In the genomic region with DNA sequence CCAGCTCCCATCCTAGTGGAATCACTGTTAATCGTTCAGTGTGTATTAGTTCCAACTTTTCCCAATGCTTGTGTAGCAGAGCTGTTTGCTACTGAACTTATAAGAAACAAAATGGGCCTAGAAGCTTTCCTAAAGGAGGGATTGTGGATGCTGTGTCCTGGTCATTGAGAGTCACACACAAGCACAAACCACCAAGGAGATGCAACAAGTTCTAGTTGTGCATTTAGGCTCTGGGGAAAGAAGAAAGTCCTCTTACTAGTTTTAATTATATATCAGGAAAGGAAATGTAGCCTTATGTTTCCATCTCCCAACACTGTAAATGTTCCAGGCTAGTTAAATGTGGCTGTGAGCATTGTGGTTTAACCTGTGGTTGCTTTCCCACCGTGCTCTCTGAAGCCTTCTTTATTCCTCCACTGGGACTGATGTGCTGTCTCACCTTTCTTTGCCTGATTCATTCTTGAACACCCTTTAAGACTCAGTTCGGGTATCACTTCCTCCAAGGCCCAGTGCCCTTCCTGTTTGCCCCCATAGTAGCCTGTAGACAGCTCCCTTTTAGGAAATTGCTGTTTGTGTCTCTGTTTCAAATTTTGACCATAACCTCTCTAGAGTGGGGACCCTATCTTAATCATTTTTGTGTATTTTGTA, we compare ENCODE assay signal across 10 cellular contexts. TPM values are rescaled to one million over a fixed set of nuclear protein-coding genes. Genes with fewer than 3 reads are reported as not detected.
DNase-seq lines count a peak whose midpoint lies in the region; ATAC-seq and TF ChIP-seq lines count a peak whose summit lies in the region.
"Had no signal": no experiment of that assay in that cellular context is flagged by ENCODE, and none has a peak within 500 bp of the region (broad histone marks: within the 10 kb centered on the region; RNA-seq: fewer than 3 reads in every experiment).

No MANE protein-coding gene starts in this region.

- H3K4me3 Mint-ChIP-seq in activated naive CD8-positive, alpha-beta T cell treated with anti-CD3 and anti-CD28 coated beads, Interleukin-2, amount 50 U/mL, for 24 hours = no peak overlapping the region
- H3K4me3 Mint-ChIP-seq: CD4-positive, alpha-beta memory T cell had no signal

- peak; percentile 47 for DNase-seq in GM06990 (ENCODE audit: extremely low read depth, insufficient read length)
- DNase-seq in GM20000 (ENCODE audit: low spot score) = peak; percentile 40
- DNase-seq in activated naive CD8-positive, alpha-beta T cell treated with anti-CD3 and anti-CD28 coated beads, Interleukin-2, amount 50 U/mL, for 24 hours = no peak
- DNase-seq in breast epithelium (ENCODE audit: low spot score in 2 of 2) = no peak
- DNase-seq in HPDE6-E6E7 (ENCODE audit: extremely low spot score) = no peak
- DNase-seq in mucosa of gallbladder (ENCODE audit: low spot score) = no peak
- no peak for DNase-seq in activated T-cell treated with anti-CD3 and anti-CD28 coated beads for 4 hours
- DNase-seq: CD4-positive, alpha-beta memory T cell; kidney glomerular epithelial cell had no signal

- ATAC-seq in HG03175 (IDR thresholded peaks at IDR 0.05; ENCODE audit: unreplicated experiment) = peak; percentile 100
- peak; percentile 88 for ATAC-seq in activated naive CD8-positive, alpha-beta T cell treated with anti-CD3 and anti-CD28 coated beads, Interleukin-2, amount 50 U/mL, for 24 hours

- H3K9me3 ChIP-seq in breast epithelium = no peaks in the 10 kb centered on the region

- H3K36me3 Mint-ChIP-seq in activated naive CD8-positive, alpha-beta T cell treated with anti-CD3 and anti-CD28 coated beads, Interleukin-2, amount 50 U/mL, for 24 hours (ENCODE audit: low read depth) = peaks cover 6% of the 10 kb centered on the region

- TF ChIP-seq POLR2A in breast epithelium (IDR thresholded peaks at IDR 0.05) = no peak

- no peaks in the 10 kb centered on the region for H3K9me3 Mint-ChIP-seq in activated naive CD8-positive, alpha-beta T cell treated with anti-CD3 and anti-CD28 coated beads, Interleukin-2, amount 50 U/mL, for 24 hours

- H3K36me3 ChIP-seq in GM06990 (ENCODE audit: control insufficient read depth, insufficient read depth, low read length) (no peaks in the 10 kb centered on the region; the same call in none of the 2 replicates), breast epithelium (no peaks in the 10 kb centered on the region)

- H3K4me1 Mint-ChIP-seq in activated naive CD8-positive, alpha-beta T cell treated with anti-CD3 and anti-CD28 coated beads, Interleukin-2, amount 50 U/mL, for 24 hours = peaks cover 14% of the 10 kb centered on the region

- H3K27me3 ChIP-seq in GM06990 (replicated peaks; ENCODE audit: control insufficient read depth, insufficient read depth, low read length) = no peaks in the 10 kb centered on the region
- no peaks in the 10 kb centered on the region for H3K27me3 ChIP-seq in breast epithelium

- TF ChIP-seq CTCF in GM06990 (IDR thresholded peaks at IDR 0.05; ENCODE audit: insufficient read depth, low read length, poor library complexity, severe bottlenecking) (no peak), GM20000 (IDR thresholded peaks at IDR 0.05; ENCODE audit: extremely low read depth, missing control alignments) (no peak), breast epithelium (IDR thresholded peaks at IDR 0.05) (no peak)

- H3K27ac Mint-ChIP-seq in activated naive CD8-positive, alpha-beta T cell treated with anti-CD3 and anti-CD28 coated beads, Interleukin-2, amount 50 U/mL, for 24 hours = no peak overlapping the region

- no peaks in the 10 kb centered on the region for H3K27me3 Mint-ChIP-seq in activated naive CD8-positive, alpha-beta T cell treated with anti-CD3 and anti-CD28 coated beads, Interleukin-2, amount 50 U/mL, for 24 hours
- H3K27me3 Mint-ChIP-seq: CD4-positive, alpha-beta memory T cell had no signal

- H3K4me3 ChIP-seq in GM06990 (replicated peaks; ENCODE audit: low read depth, low read length) (no peak overlapping the region), breast epithelium (no peak overlapping the region)

- intact Hi-C loops in breast epithelium (cut with DNase I; ENCODE audit: low total_unique reads) = no loop called here

- H3K4me1 ChIP-seq in breast epithelium = no peaks in the 10 kb centered on the region

- H3K27ac ChIP-seq in breast epithelium = no peak overlapping the region

RNA-seq across cellular contexts. Expression of a gene that starts 34.3 kb away (rescaled TPM):
- total RNA-seq in breast epithelium = 10 to 100 TPM; 13.3 to 26.2 (median 15.7) TPM
- total RNA-seq in mucosa of gallbladder = 35.8 TPM

RNA-seq across cellular contexts. Expression of a gene that starts 55.9 kb away (rescaled TPM):
- total RNA-seq in breast epithelium (10 to 100 TPM; 11.8 to 12.8 (median 12.3) TPM), mucosa of gallbladder (17.8 TPM)

Comparison
In these comparisons a context has a peak if more than half of its experiments do, and no peak if none do; other contexts are left out.
1. DNase-seq: peak in GM06990 (single experiment) and GM20000 (single experiment); none in activated naive CD8-positive, alpha-beta T cell treated with anti-CD3 and anti-CD28 coated beads, Interleukin-2, amount 50 U/mL, for 24 hours (single experiment), breast epithelium (0 of 2), HPDE6-E6E7 (single experiment), mucosa of gallbladder (single experiment) and activated T-cell treated with anti-CD3 and anti-CD28 coated beads for 4 hours (single experiment).